In genomic region chr1:2210084-2210653, GRCh38 we compare ENCODE assay signal across 15 cellular contexts. TPM values are rescaled to one million over a fixed set of nuclear protein-coding genes. Genes with fewer than 3 reads are reported as not detected.
DNase-seq lines count a peak whose midpoint lies in the region; ATAC-seq, FAIRE-seq and TF ChIP-seq lines count a peak whose summit lies in the region.
"Had no signal": no experiment of that assay in that cellular context is flagged by ENCODE, and none has a peak within 500 bp of the region (broad histone marks: within the 10 kb centered on the region; RNA-seq: fewer than 3 reads in every experiment).

No MANE protein-coding gene starts in this region.

- TF ChIP-seq EP300 in K562 (IDR thresholded peaks at IDR 0.05; ENCODE audit: low read length) (no peak), upper lobe of left lung (IDR thresholded peaks at IDR 0.05) (no peak)

- H3K4me3 Mint-ChIP-seq in osteocyte (ENCODE audit: unreplicated experiment): no peak overlapping the region
- H3K4me3 Mint-ChIP-seq: activated CD8-positive, alpha-beta memory T cell treated with anti-CD3 and anti-CD28 coated beads, Interleukin-2, amount 10 ng/mL, durations not matched to agents 7 days and 5 days had no signal

- H3K9me3 Mint-ChIP-seq in osteocyte (ENCODE audit: unreplicated experiment): no peaks in the 10 kb centered on the region

- H2AK5ac ChIP-seq in trophoblast cell (ENCODE audit: low read length): no peak overlapping the region

- BruUV-seq in K562 (replicated peaks; lab: Mats Ljungman, UMichigan): no TSS peak

- CTCF ChIA-PET in K562 (lab: Yijun Ruan, JAX; ENCODE audit: low intra/inter-chr PET ratio): no interaction called here

- TF ChIP-seq CTCF in K562 (IDR thresholded peaks at IDR 0.05 in 2 of 3, conservative IDR thresholded peaks at IDR 0.05 in 1 of 3; ENCODE audit: insufficient read depth in 2 of 3, low read depth in 1 of 3, low read length in 3 of 3) (no peak), foreskin keratinocyte (conservative IDR thresholded peaks at IDR 0.05) (no peak), osteocyte (IDR thresholded peaks at IDR 0.05) (no peak), upper lobe of left lung (IDR thresholded peaks at IDR 0.05) (no peak)

- H3K4me2 ChIP-seq in K562 (ENCODE audit: insufficient read depth, low read length) (no peak overlapping the region), trophoblast cell (ENCODE audit: low read length) (no peak overlapping the region)

- H3K4me1 ChIP-seq in K562 (replicated peaks in 1 of 2; ENCODE audit: control insufficient read depth in 2 of 2, insufficient read depth in 2 of 2, low read length in 2 of 2) (peaks cover 39 to 90% of the 10 kb centered on the region in 2 experiments), foreskin keratinocyte (peaks cover 22% of the 10 kb centered on the region), upper lobe of left lung (peaks cover 59 to 89% (median 69%) of the 10 kb centered on the region in 4 donors), trophoblast cell (ENCODE audit: control insufficient read depth in 1 of 2, insufficient read depth in 2 of 2, low read length in 2 of 2) (peaks cover 29% of the 10 kb centered on the region in 2 experiments)

- no peak overlapping the region for H3K23ac ChIP-seq in trophoblast cell (ENCODE audit: low read length)

- no peak overlapping the region for H2BK120ac ChIP-seq in trophoblast cell (ENCODE audit: insufficient read depth, low read length, poor library complexity)

- no peak overlapping the region for H4K8ac ChIP-seq in trophoblast cell (ENCODE audit: low read depth, low read length)

- no peak overlapping the region for H3K14ac ChIP-seq in trophoblast cell (ENCODE audit: low read length)

- H4K20me1 ChIP-seq in K562 (replicated peaks; ENCODE audit: control insufficient read depth, insufficient read depth, low read length): no peaks in the 10 kb centered on the region

- H3K9me3 ChIP-seq in K562 (replicated peaks; ENCODE audit: control insufficient read depth, insufficient read depth, low read depth, low read length) (no peaks in the 10 kb centered on the region), upper lobe of left lung (no peaks in the 10 kb centered on the region), trophoblast cell (ENCODE audit: insufficient read depth, low read depth, low read length) (no peaks in the 10 kb centered on the region)

- peak overlapping the region; percentile 89 for H3K27ac Mint-ChIP-seq in osteocyte (ENCODE audit: unreplicated experiment)
- H3K27ac Mint-ChIP-seq: activated CD8-positive, alpha-beta memory T cell treated with anti-CD3 and anti-CD28 coated beads, Interleukin-2, amount 10 ng/mL, durations not matched to agents 7 days and 5 days had no signal

- H4K12ac ChIP-seq in trophoblast cell (ENCODE audit: low read depth, low read length): no peak overlapping the region

- no peaks in the 10 kb centered on the region for H3K27me3 Mint-ChIP-seq in osteocyte (ENCODE audit: unreplicated experiment)
- H3K27me3 Mint-ChIP-seq: activated CD8-positive, alpha-beta memory T cell treated with anti-CD3 and anti-CD28 coated beads, Interleukin-2, amount 10 ng/mL, durations not matched to agents 7 days and 5 days had no signal

- H2AFZ ChIP-seq in K562 (ENCODE audit: low read depth, low read length): no peak overlapping the region
- no peak overlapping the region for H2AFZ ChIP-seq in trophoblast cell (ENCODE audit: insufficient read depth, low read length, poor library complexity)

- no peak overlapping the region for H2BK12ac ChIP-seq in trophoblast cell (ENCODE audit: low read length)

- 36% methylated on average over 16 of the region's 19 CpGs for WGBS in K562 (ENCODE audit: insufficient coverage, low coverage, missing lambda C conversion rate)
- 90 to 97% methylated on average over 5 to 19 of the region's 19 CpGs for WGBS in upper lobe of left lung, 2 donors
- WGBS in trophoblast cell (ENCODE audit: extremely low coverage, insufficient coverage, insufficient read length): no CpG with 5 or more reads among the region's 19 CpGs

- no peak overlapping the region for H4K91ac ChIP-seq in trophoblast cell (ENCODE audit: low read depth, low read length)

- intact Hi-C loops in K562 (cut with micrococcal nuclease): no loop called here

- H3K79me2 ChIP-seq in K562 (ENCODE audit: control insufficient read depth, insufficient read depth, low read length) (no peaks in the 10 kb centered on the region), trophoblast cell (ENCODE audit: control insufficient read depth, insufficient read depth, low read length, poor library complexity) (peaks cover 14% of the 10 kb centered on the region)

- peaks cover 20% of the 10 kb centered on the region for H3K79me1 ChIP-seq in trophoblast cell (ENCODE audit: low read length)

- no peaks in the 10 kb centered on the region for H3K27me3 ChIP-seq in K562 (ENCODE audit: control insufficient read depth in 2 of 2, insufficient read depth in 2 of 2, low read length in 2 of 2)
- H3K27me3 ChIP-seq in foreskin keratinocyte: no peaks in the 10 kb centered on the region
- no peaks in the 10 kb centered on the region for H3K27me3 ChIP-seq in upper lobe of left lung
- H3K27me3 ChIP-seq in trophoblast cell (ENCODE audit: insufficient read depth, low read length): no peaks in the 10 kb centered on the region

- H3K4ac ChIP-seq in trophoblast cell (ENCODE audit: low read depth, low read length): no peak overlapping the region

- H3K9me1 ChIP-seq in K562 (ENCODE audit: control insufficient read depth, insufficient read depth, low read length): no peaks in the 10 kb centered on the region

- peaks cover 57% of the 10 kb centered on the region for H3K4me1 Mint-ChIP-seq in osteocyte (ENCODE audit: unreplicated experiment)

- in situ Hi-C loops in K562 (cut with MboI): no loop called here

- no peak for TF ChIP-seq RAD21 in K562 (CRISPR knock-in tag; conservative IDR thresholded peaks at IDR 0.05 in 1 of 2, IDR thresholded peaks at IDR 0.05 in 1 of 2)

- H2BK5ac ChIP-seq in trophoblast cell (ENCODE audit: low read depth, low read length, poor library complexity): no peak overlapping the region

- H3K9ac ChIP-seq in K562 (ENCODE audit: insufficient read depth in 1 of 2, low read depth in 2 of 2, low read length in 2 of 2) (peak overlapping the region in 1 of 2 experiments; percentile 73; a peak in 2 of 4 replicates), trophoblast cell (ENCODE audit: low read length) (no peak overlapping the region)

- POLR2A ChIA-PET in K562 (lab: Yijun Ruan, JAX): interaction anchor here (0.8 to 3.7 kb wide), 4 partner anchors 10 to 25 kb away, joined by 3 to 27 read pairs (median 4); partner anchors contain the start of gene SKI

- no peak for DNase-seq in K562 (ENCODE audit: extremely low read depth in 1 of 4, low spot score in 3 of 4)
- peak in 1 of 2 donors; percentile 62 for DNase-seq in foreskin keratinocyte
- DNase-seq in osteocyte (ENCODE audit: extremely low spot score, unreplicated experiment): peak; percentile 76
- peak in 1 of 2 donors; percentile 73 for DNase-seq in upper lobe of left lung
- no peak for DNase-seq in trophoblast cell
- DNase-seq: activated CD8-positive, alpha-beta memory T cell treated with anti-CD3 and anti-CD28 coated beads, Interleukin-2, amount 10 ng/mL, durations not matched to agents 7 days and 5 days; H7; NCI-H1436 treated with DMSO at 0.1 percent for 48 hours; NCI-H446 treated with DMSO at 0.1 percent for 48 hours; posterior cingulate gyrus; stimulated activated naive CD8-positive, alpha-beta T cell treated with anti-CD3 and anti-CD28 coated beads, Interleukin-15, Interleukin-2, amounts not matched to agents 100 U/mL and 50 U/mL, for 24 hours had no signal

- TF ChIP-seq POLR2A in K562 (conservative IDR thresholded peaks at IDR 0.05) (no peak), upper lobe of left lung (IDR thresholded peaks at IDR 0.05) (no peak)

- H3K4me3 ChIP-seq in K562 (no peak overlapping the region), upper lobe of left lung (no peak overlapping the region), trophoblast cell (ENCODE audit: low read depth, low read length) (no peak overlapping the region)

- H3K36me3 ChIP-seq in K562 (ENCODE audit: control insufficient read depth, insufficient read depth, low read length) (no peaks in the 10 kb centered on the region), upper lobe of left lung (no peaks in the 10 kb centered on the region), trophoblast cell (ENCODE audit: control insufficient read depth in 1 of 2, insufficient read depth in 2 of 2, low read length in 2 of 2) (no peaks in the 10 kb centered on the region)

- H3K18ac ChIP-seq in trophoblast cell (ENCODE audit: low read length): no peak overlapping the region

- no peak overlapping the region for H3K27ac ChIP-seq in K562 (ENCODE audit: extremely low read depth, low read depth, low read length)
- no peak overlapping the region for H3K27ac ChIP-seq in foreskin keratinocyte
- H3K27ac ChIP-seq in upper lobe of left lung: peak overlapping the region; percentile 76 to 90 (median 84)
- H3K27ac ChIP-seq in trophoblast cell (ENCODE audit: low read depth, low read length): no peak overlapping the region
- H3K27ac ChIP-seq: epithelial cell of prostate had no signal

- no peak for FAIRE-seq in K562 (lab: Jason Lieb, UNC)
- FAIRE-seq: islet of Langerhans had no signal

- ATAC-seq in K562 (no peak), foreskin keratinocyte (peak; percentile 6), upper lobe of left lung (ENCODE audit: low FRiP score in 2 of 2) (no peak), HG02623 (IDR thresholded peaks at IDR 0.05; ENCODE audit: unreplicated experiment) (no peak), HG02870 (IDR thresholded peaks at IDR 0.05; ENCODE audit: unreplicated experiment) (no peak)
- ATAC-seq: activated CD8-positive, alpha-beta memory T cell treated with anti-CD3 and anti-CD28 coated beads, Interleukin-2, amount 10 ng/mL, durations not matched to agents 7 days and 5 days; stimulated activated naive CD8-positive, alpha-beta T cell treated with anti-CD3 and anti-CD28 coated beads, Interleukin-15, Interleukin-2, amounts not matched to agents 100 U/mL and 50 U/mL, for 24 hours had no signal

- no peaks in the 10 kb centered on the region for H3K36me3 Mint-ChIP-seq in osteocyte (ENCODE audit: unreplicated experiment)
- H3K36me3 Mint-ChIP-seq: activated CD8-positive, alpha-beta memory T cell treated with anti-CD3 and anti-CD28 coated beads, Interleukin-2, amount 10 ng/mL, durations not matched to agents 7 days and 5 days had no signal

RNA-seq across cellular contexts. Expression of gene FAAP20, which starts 15.6 kb away (rescaled TPM):
- total RNA-seq in K562 (2011; cell fraction: chromatin; rRNA removed; ENCODE audit: low replicate concordance): 32.5 and 87.9 TPM in 2 replicates
- 57.6 and 57.7 TPM in 2 replicates for total RNA-seq in K562 (2011; cell fraction: nucleolus; rRNA removed)
- total RNA-seq in K562 (2011; cell fraction: nucleoplasm; rRNA removed): 37.4 and 38.2 TPM in 2 replicates
- total RNA-seq in K562 (2014; rRNA removed): 74.4 and 79.5 TPM in 2 replicates
- total RNA-seq in K562 (2014; rRNA removed; fragmentation: Illumina TruSeq; extraction: Trizol): 4.5 and 5.2 TPM in 2 replicates
- total RNA-seq in K562 (2015; rRNA removed; fragmentation: Illumina TruSeq; extraction: Trizol): 13.7 and 15.9 TPM in 2 replicates
- total RNA-seq in K562 (2021): 142 TPM in 2 replicates
- polyA plus RNA-seq in K562 (2011; rRNA removed): 9.9 and 13.5 TPM in 2 replicates
- 19.5 and 92.5 TPM in 2 replicates for polyA plus RNA-seq in K562 (2011; cell fraction: cytosol; rRNA removed)
- polyA plus RNA-seq in K562 (2011; cell fraction: nucleus; rRNA removed): 23.2 and 44.5 TPM in 2 replicates
- polyA plus RNA-seq in K562 (2012): 74.5 and 114 TPM in 2 replicates
- polyA plus RNA-seq in K562 (2014; fragmentation: Illumina TruSeq; extraction: Trizol): 8.4 and 22.6 TPM in 2 replicates
- 1 to 10 TPM in 1 of 2 experiments, under 1 TPM in 1; 0.58 to 1.0 TPM for polyA plus RNA-seq in K562 (2014; fragmentation: Nextera tagmentation; extraction: Ambion mirVana)
- polyA plus RNA-seq in K562 (2014; rRNA removed): 143 and 153 TPM in 2 replicates
- polyA minus RNA-seq in K562 (2011; rRNA and poly(A)+ RNA removed): 3.3 and 3.9 TPM in 2 replicates
- 16.1 and 25.8 TPM in 2 replicates for polyA minus RNA-seq in K562 (2011; cell fraction: cytosol; rRNA and poly(A)+ RNA removed)
- polyA minus RNA-seq in K562 (2011; cell fraction: nucleus; rRNA and poly(A)+ RNA removed): 10.0 and 14.0 TPM in 2 replicates
- 30.3 and 32.0 TPM in 2 replicates for total RNA-seq in foreskin keratinocyte
- polyA plus RNA-seq in foreskin keratinocyte: 82.5 and 103 TPM in 2 replicates
- total RNA-seq in osteocyte: 85.1 and 90.4 TPM in 2 replicates
- total RNA-seq in upper lobe of left lung: 10 to 100 TPM; 26.7 to 88.0 (median 66.8) TPM
- 85.8 and 86.1 TPM in 2 replicates for polyA plus RNA-seq in trophoblast cell (2013)

RNA-seq across cellular contexts. Expression of gene SKI, which starts 17.9 kb away (rescaled TPM):
- 25.0 and 40.0 TPM in 2 replicates for total RNA-seq in K562 (2011; cell fraction: chromatin; rRNA removed; ENCODE audit: low replicate concordance)
- 28.2 and 34.2 TPM in 2 replicates for total RNA-seq in K562 (2011; cell fraction: nucleolus; rRNA removed)
- 21.0 and 24.4 TPM in 2 replicates for total RNA-seq in K562 (2011; cell fraction: nucleoplasm; rRNA removed)
- total RNA-seq in K562 (2014; rRNA removed) (10.8 and 16.6 TPM in 2 replicates), K562 (2014; rRNA removed; fragmentation: Illumina TruSeq; extraction: Trizol) (2.8 and 3.2 TPM in 2 replicates), K562 (2015; rRNA removed; fragmentation: Illumina TruSeq; extraction: Trizol) (4.6 and 5.6 TPM in 2 replicates), K562 (2021) (55.4 and 60.5 TPM in 2 replicates), foreskin keratinocyte (23.8 and 24.6 TPM in 2 replicates), osteocyte (131 and 132 TPM in 2 replicates), upper lobe of left lung (100 to 1,000 TPM in 3 of 6 donors, 10 to 100 TPM in 3; 57.3 to 108 (median 96.9) TPM)
- polyA plus RNA-seq in K562 (2011; rRNA removed) (3.1 and 4.6 TPM in 2 replicates), K562 (2014; fragmentation: Illumina TruSeq; extraction: Trizol) (15.8 and 21.4 TPM in 2 replicates), K562 (2014; fragmentation: Nextera tagmentation; extraction: Ambion mirVana) (under 1 TPM; 0.10 to 0.39 TPM), K562 (2014; rRNA removed) (16.4 and 17.0 TPM in 2 replicates), foreskin keratinocyte (9.3 and 10.7 TPM in 2 replicates)
- polyA plus RNA-seq in K562 (2011; cell fraction: cytosol; rRNA removed): 3.6 and 6.1 TPM in 2 replicates
- 8.6 and 16.4 TPM in 2 replicates for polyA plus RNA-seq in K562 (2011; cell fraction: nucleus; rRNA removed)
- polyA plus RNA-seq in K562 (2012): 13.2 and 13.6 TPM in 2 replicates
- 2.7 and 4.6 TPM in 2 replicates for polyA minus RNA-seq in K562 (2011; rRNA and poly(A)+ RNA removed)
- 20.6 and 21.9 TPM in 2 replicates for polyA minus RNA-seq in K562 (2011; cell fraction: cytosol; rRNA and poly(A)+ RNA removed)
- 8.6 and 10.9 TPM in 2 replicates for polyA minus RNA-seq in K562 (2011; cell fraction: nucleus; rRNA and poly(A)+ RNA removed)
- polyA plus RNA-seq in trophoblast cell (2013): 73.3 and 73.7 TPM in 2 replicates

Comparison
In these comparisons a context has a peak if more than half of its experiments do, and no peak if none do; other contexts are left out.
1. H3K27ac ChIP-seq: peak in upper lobe of left lung (4 of 4); none in K562 (single experiment), foreskin keratinocyte (single experiment) and trophoblast cell (single experiment).